ENCODE assay signal across 12 cellular contexts in the genomic region with DNA sequence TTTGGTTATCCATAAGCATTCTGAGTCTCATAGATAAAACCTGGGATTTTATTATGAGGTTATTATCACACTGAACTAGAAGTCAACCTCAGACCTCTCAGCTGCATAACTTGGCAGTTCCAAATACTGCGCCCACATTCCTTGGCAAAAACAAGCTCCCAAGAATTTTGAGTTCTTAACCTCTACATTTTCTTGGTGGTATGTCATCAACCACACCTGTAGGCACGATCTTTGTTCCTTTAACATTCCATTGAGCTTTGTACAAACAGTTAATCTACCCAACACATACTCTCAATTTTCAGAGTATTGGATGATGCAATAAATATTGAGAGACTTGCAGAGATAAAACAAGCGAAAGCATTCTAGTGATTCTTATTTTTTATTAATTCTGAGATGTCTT.
DNase-seq lines count a peak whose midpoint lies in the region; FAIRE-seq and TF ChIP-seq lines count a peak whose summit lies in the region.
"Had no signal": no experiment of that assay in that cellular context is flagged by ENCODE, and none has a peak within 500 bp of the region (broad histone marks: within the 10 kb centered on the region; RNA-seq: fewer than 3 reads in every experiment).

No MANE protein-coding gene starts in this region.

- intact Hi-C loops in activated CD4-positive, alpha-beta T cell treated with anti-CD3 and anti-CD28 coated beads, Interleukin-2, amount 10 ng/mL, durations not matched to agents 24 days and 14 days (cut with micrococcal nuclease), result no loop called here

- H3K4me3 Mint-ChIP-seq in activated CD4-positive, alpha-beta T cell treated with anti-CD3 and anti-CD28 coated beads, Interleukin-2, amount 10 ng/mL, durations not matched to agents 24 days and 14 days, result no peak overlapping the region

- no peaks in the 10 kb centered on the region for H3K27me3 ChIP-seq in kidney epithelial cell (ENCODE audit: control insufficient read depth, insufficient read depth, low read length)

- TF ChIP-seq CTCF in astrocyte of the spinal cord (IDR thresholded peaks at IDR 0.05; ENCODE audit: low read depth, low read length), result no peak
- TF ChIP-seq CTCF in kidney epithelial cell (IDR thresholded peaks at IDR 0.05; ENCODE audit: insufficient read depth, low read length, poor library complexity, severe bottlenecking), result no peak

- H3K4me3 ChIP-seq in astrocyte of the spinal cord (ENCODE audit: low read depth, low read length) (no peak overlapping the region), kidney epithelial cell (ENCODE audit: low read depth, low read length) (no peak overlapping the region)
- H3K4me3 ChIP-seq: SK-N-MC had no signal

- peaks cover 2% of the 10 kb centered on the region for H3K36me3 ChIP-seq in kidney epithelial cell (ENCODE audit: control insufficient read depth, insufficient read depth, low read length)

- no peaks in the 10 kb centered on the region for H3K36me3 Mint-ChIP-seq in activated CD4-positive, alpha-beta T cell treated with anti-CD3 and anti-CD28 coated beads, Interleukin-2, amount 10 ng/mL, durations not matched to agents 24 days and 14 days (ENCODE audit: low read depth)

- no peaks in the 10 kb centered on the region for H3K9me3 Mint-ChIP-seq in activated CD4-positive, alpha-beta T cell treated with anti-CD3 and anti-CD28 coated beads, Interleukin-2, amount 10 ng/mL, durations not matched to agents 24 days and 14 days

- FAIRE-seq in urothelium cell line (lab: Jason Lieb, UNC), result peak; percentile 55
- no peak for FAIRE-seq in frontal cortex (lab: Jason Lieb, UNC)

- no peak overlapping the region for H3K27ac Mint-ChIP-seq in activated CD4-positive, alpha-beta T cell treated with anti-CD3 and anti-CD28 coated beads, Interleukin-2, amount 10 ng/mL, durations not matched to agents 24 days and 14 days

- in situ Hi-C loops in astrocyte of the spinal cord (cut with HindIII; ENCODE audit: low sequenced_read_pairs), result no loop called here

- H3K27me3 Mint-ChIP-seq in activated CD4-positive, alpha-beta T cell treated with anti-CD3 and anti-CD28 coated beads, Interleukin-2, amount 10 ng/mL, durations not matched to agents 24 days and 14 days, result no peaks in the 10 kb centered on the region

- H3K4me1 Mint-ChIP-seq in activated CD4-positive, alpha-beta T cell treated with anti-CD3 and anti-CD28 coated beads, Interleukin-2, amount 10 ng/mL, durations not matched to agents 24 days and 14 days, result no peaks in the 10 kb centered on the region

- DNase-seq in HS-27A (ENCODE audit: low read depth), result peak; percentile 90
- peak; percentile 86 for DNase-seq in astrocyte of the spinal cord (ENCODE audit: low read depth, low spot score)
- peak; percentile 96 for DNase-seq in kidney epithelial cell (ENCODE audit: low read depth)
- DNase-seq in urothelium cell line (ENCODE audit: low spot score), result peak; percentile 69
- no peak for DNase-seq in frontal cortex (ENCODE audit: low spot score in 2 of 2)
- no peak for DNase-seq in activated CD4-positive, alpha-beta T cell treated with anti-CD3 and anti-CD28 coated beads, Interleukin-2, amount 10 ng/mL, durations not matched to agents 24 days and 14 days
- DNase-seq in NCI-H2196 (lab: John Stamatoyannopoulos, UW; ENCODE audit: unreplicated experiment), result no peak
- DNase-seq: activated CD4-positive, alpha-beta T cell treated with anti-CD3 and anti-CD28 coated beads for 48 hours; activated naive CD4-positive, alpha-beta T cell; effector memory CD4-positive, alpha-beta T cell; NCI-H187 treated with DMSO at 0.1 percent for 48 hours had no signal

Comparison
In these comparisons a context has a peak if more than half of its experiments do, and no peak if none do; other contexts are left out.
1. DNase-seq: peak in HS-27A (single experiment), astrocyte of the spinal cord (single experiment), kidney epithelial cell (single experiment) and urothelium cell line (single experiment); none in frontal cortex (0 of 2), activated CD4-positive, alpha-beta T cell treated with anti-CD3 and anti-CD28 coated beads, Interleukin-2, amount 10 ng/mL, durations not matched to agents 24 days and 14 days (single experiment) and NCI-H2196 (single experiment).